ENCODE assay signal across 1 cellular context in the genomic region with DNA sequence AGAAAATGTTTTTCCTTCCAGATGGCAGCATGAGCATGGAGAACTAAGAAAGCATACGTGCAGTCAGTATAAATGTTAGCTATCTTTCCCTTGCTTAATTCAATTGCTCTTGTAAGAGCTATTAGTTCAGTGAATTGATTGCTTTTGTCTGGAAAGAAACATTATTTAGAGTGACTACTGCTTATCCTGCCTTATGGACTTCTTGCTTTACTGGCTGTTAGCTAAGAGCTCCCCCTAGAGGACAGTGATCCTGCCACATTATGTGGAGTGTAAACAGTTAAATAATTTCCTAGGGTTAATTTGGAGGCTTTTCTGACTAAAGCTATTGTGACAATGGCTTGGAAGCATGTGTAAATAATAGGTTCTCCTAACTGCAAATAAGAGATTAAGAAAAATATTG.
TF ChIP-seq lines count a peak whose summit lies in the region.

No MANE protein-coding gene starts in this region.

TF ChIP-seq in GM12878, 131 proteins besides CTCF, POLR2A, EP300 and RAD21 (continued from another document):
- TF ChIP-seq, protein P1, sequence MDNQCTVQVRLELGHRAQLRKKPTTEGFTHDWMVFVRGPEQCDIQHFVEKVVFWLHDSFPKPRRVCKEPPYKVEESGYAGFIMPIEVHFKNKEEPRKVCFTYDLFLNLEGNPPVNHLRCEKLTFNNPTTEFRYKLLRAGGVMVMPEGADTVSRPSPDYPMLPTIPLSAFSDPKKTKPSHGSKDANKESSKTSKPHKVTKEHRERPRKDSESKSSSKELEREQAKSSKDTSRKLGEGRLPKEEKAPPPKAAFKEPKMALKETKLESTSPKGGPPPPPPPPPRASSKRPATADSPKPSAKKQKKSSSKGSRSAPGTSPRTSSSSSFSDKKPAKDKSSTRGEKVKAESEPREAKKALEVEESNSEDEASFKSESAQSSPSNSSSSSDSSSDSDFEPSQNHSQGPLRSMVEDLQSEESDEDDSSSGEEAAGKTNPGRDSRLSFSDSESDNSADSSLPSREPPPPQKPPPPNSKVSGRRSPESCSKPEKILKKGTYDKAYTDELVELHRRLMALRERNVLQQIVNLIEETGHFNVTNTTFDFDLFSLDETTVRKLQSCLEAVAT (IDR thresholded peaks at IDR 0.05): peak; percentile 71; the same call in 1 of the 2 replicates
- TF ChIP-seq MTA3 (IDR thresholded peaks at IDR 0.05; ENCODE audit: borderline replicate concordance, low read length) (no peak), MTA2 (IDR thresholded peaks at IDR 0.05; ENCODE audit: low read depth) (no peak), SMC3 (IDR thresholded peaks at IDR 0.05; ENCODE audit: borderline replicate concordance, low read length) (peak; percentile 41; the same call in 1 of the 2 replicates), RCOR1 (conservative IDR thresholded peaks at IDR 0.05; ENCODE audit: low read depth, low read length) (no peak), NFIC (IDR thresholded peaks at IDR 0.05; ENCODE audit: low read depth, low read length) (no peak)
TF ChIP-seq in GM12878: peak in this region for 2.
